2 cellular contexts compared by ENCODE assay signal in genomic region chr20:37852666-37853065, GRCh38.
TF ChIP-seq lines count a peak whose summit lies in the region.

No MANE protein-coding gene starts in this region.

TF ChIP-seq in IMR-90, 13 proteins besides CTCF, POLR2A, EP300 and RAD21:
- TF ChIP-seq RFX5 (IDR thresholded peaks at IDR 0.05; ENCODE audit: low read depth, low read length) = no peak
- no peak for TF ChIP-seq ELK1 (IDR thresholded peaks at IDR 0.05; ENCODE audit: borderline replicate concordance, low read depth, low read length)
- TF ChIP-seq MAZ (IDR thresholded peaks at IDR 0.05; ENCODE audit: borderline replicate concordance, low read depth, low read length) = no peak
- no peak for TF ChIP-seq FOS (IDR thresholded peaks at IDR 0.05; ENCODE audit: low read depth, low read length)
- TF ChIP-seq BHLHE40 (IDR thresholded peaks at IDR 0.05; ENCODE audit: low read depth, low read length) = no peak
- TF ChIP-seq CEBPB (IDR thresholded peaks at IDR 0.05; ENCODE audit: low read depth, low read length) = no peak
- no peak for TF ChIP-seq MAFK (IDR thresholded peaks at IDR 0.05; ENCODE audit: low read depth, low read length)
- no peak for TF ChIP-seq MXI1 (IDR thresholded peaks at IDR 0.05; ENCODE audit: borderline replicate concordance, low read depth, low read length)
- TF ChIP-seq SMC3 (IDR thresholded peaks at IDR 0.05; ENCODE audit: low read depth, low read length) = no peak
- TF ChIP-seq NFE2L2 (IDR thresholded peaks at IDR 0.05; ENCODE audit: low read depth, low read length) = no peak
- no peak for TF ChIP-seq RCOR1 (IDR thresholded peaks at IDR 0.05; ENCODE audit: insufficient replicate concordance, low read length)
- no peak for TF ChIP-seq CHD1 (IDR thresholded peaks at IDR 0.05; ENCODE audit: low read depth, low read length)
- TF ChIP-seq USF2 (IDR thresholded peaks at IDR 0.05; ENCODE audit: low read depth, low read length) = no peak

TF ChIP-seq in H1, 55 proteins besides CTCF, POLR2A, EP300 and RAD21:
- TF ChIP-seq JUN (IDR thresholded peaks at IDR 0.05; ENCODE audit: low read depth, low read length) (no peak), SP4 (IDR thresholded peaks at IDR 0.05; ENCODE audit: low read length) (no peak), CHD7 (IDR thresholded peaks at IDR 0.05; ENCODE audit: insufficient replicate concordance, low read length) (no peak), KDM4A (IDR thresholded peaks at IDR 0.05; ENCODE audit: low read depth, low read length, severe bottlenecking) (no peak), SP1 (IDR thresholded peaks at IDR 0.05; ENCODE audit: low read depth, low read length) (no peak), HDAC6 (IDR thresholded peaks at IDR 0.05; ENCODE audit: low read depth, low read length) (no peak), CTBP2 (IDR thresholded peaks at IDR 0.05; ENCODE audit: borderline replicate concordance, insufficient read depth, insufficient read length, low read length) (no peak), HDAC2 (IDR thresholded peaks at IDR 0.05; ENCODE audit: borderline replicate concordance in 1 of 2, low read depth in 2 of 2, low read length in 2 of 2) (no peak), TEAD4 (IDR thresholded peaks at IDR 0.05; ENCODE audit: low read depth, low read length) (no peak), POU5F1 (IDR thresholded peaks at IDR 0.05; ENCODE audit: low read depth, low read length) (no peak), TAF7 (optimal IDR thresholded peaks at IDR 0.05; ENCODE audit: borderline replicate concordance, low read depth, low read length) (no peak), USF2 (IDR thresholded peaks at IDR 0.05; ENCODE audit: low read length) (no peak), NRF1 (IDR thresholded peaks at IDR 0.05; ENCODE audit: low read depth, low read length) (no peak)
